In the genomic region with DNA sequence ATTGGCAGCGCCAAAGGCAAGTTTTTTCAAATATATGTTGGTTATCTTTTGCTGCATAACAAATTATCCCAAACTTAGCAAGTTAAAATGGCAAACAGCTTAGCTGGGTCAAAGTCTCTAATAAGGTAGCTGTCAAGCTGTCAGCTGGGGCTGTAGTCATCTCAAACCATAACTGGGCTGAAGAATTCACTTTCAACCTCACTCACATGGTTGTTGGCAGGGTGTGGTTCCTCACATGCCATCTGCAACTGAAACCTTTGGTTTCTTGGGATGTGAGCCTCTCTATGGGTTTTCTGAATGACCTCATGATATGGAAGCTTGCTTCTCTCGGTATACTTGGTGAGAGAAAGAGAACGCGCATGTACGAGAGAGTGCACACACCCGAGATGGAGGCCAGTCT, we compare ENCODE assay signal across 35 cellular contexts.
"Had no signal": no experiment of that assay in that cellular context is flagged by ENCODE, and none has a peak within 500 bp of the region (broad histone marks: within the 10 kb centered on the region; RNA-seq: fewer than 3 reads in every experiment).

No MANE protein-coding gene starts in this region.

- H3K27me3 ChIP-seq: brain microvascular endothelial cell had no signal

- H3K4me3 Mint-ChIP-seq: activated B cell treated with CpG ODN at 0.5 μM for 24 hours; activated CD4-positive, alpha-beta memory T cell treated with anti-CD3 and anti-CD28 coated beads for 36 hours; activated naive CD8-positive, alpha-beta T cell treated with anti-CD3 and anti-CD28 coated beads for 36 hours; activated T-cell treated with anti-CD3 and anti-CD28 coated beads, Interleukin-2, amount 50 U/mL, for 72 hours; activated T-helper 17 cell treated with anti-CD3 and anti-CD28 coated beads, Interleukin-2, amount 50 U/mL, for 72 hours; T-cell; T-helper 17 cell had no signal

- H3K4me2 ChIP-seq: PC-9 had no signal

- H3K27me3 Mint-ChIP-seq: activated B cell treated with CpG ODN at 0.5 μM for 24 hours; activated CD4-positive, alpha-beta memory T cell treated with anti-CD3 and anti-CD28 coated beads for 36 hours; activated naive CD8-positive, alpha-beta T cell treated with anti-CD3 and anti-CD28 coated beads for 36 hours; activated T-helper 17 cell treated with anti-CD3 and anti-CD28 coated beads, Interleukin-2, amount 50 U/mL, for 72 hours; T-cell; T-helper 17 cell had no signal

- H3K4me1 Mint-ChIP-seq: activated B cell treated with CpG ODN at 0.5 μM for 24 hours; activated naive CD8-positive, alpha-beta T cell treated with anti-CD3 and anti-CD28 coated beads for 36 hours; activated T-helper 17 cell treated with anti-CD3 and anti-CD28 coated beads, Interleukin-2, amount 50 U/mL, for 72 hours; T-cell; T-helper 17 cell had no signal

- H3K36me3 Mint-ChIP-seq: activated CD4-positive, alpha-beta memory T cell treated with anti-CD3 and anti-CD28 coated beads for 36 hours; activated naive CD8-positive, alpha-beta T cell treated with anti-CD3 and anti-CD28 coated beads for 36 hours; T-cell had no signal

- ATAC-seq: activated T-cell treated with anti-CD3 and anti-CD28 coated beads, Interleukin-2, amount 50 U/mL, for 72 hours; activated T-helper 17 cell treated with anti-CD3 and anti-CD28 coated beads, Interleukin-2, amount 50 U/mL, for 72 hours; K562; Right ventricle myocardium inferior; SK-N-SH treated with all-trans-retinoic acid at 6 μM for 48 hours; T-cell; T-helper 17 cell had no signal

- H3K27ac ChIP-seq: brain microvascular endothelial cell, PC-9, RWPE1, VCaP had no signal

- H3K36me3 ChIP-seq: brain microvascular endothelial cell had no signal

- H3K4me3 ChIP-seq: K562, PC-9 had no signal

- DNase-seq: activated B cell treated with CpG ODN at 0.5 μM for 24 hours; activated CD4-positive, alpha-beta memory T cell treated with anti-CD3 and anti-CD28 coated beads for 36 hours; activated CD4-positive, alpha-beta T cell treated with anti-CD3 and anti-CD28 coated beads for 4 hours; activated CD4-positive, alpha-beta T cell treated with anti-CD3 and anti-CD28 coated beads, Interleukin-2, amount 50 U/mL, for 1 hour; activated CD4-positive, CD25-positive, alpha-beta regulatory T cell treated with anti-CD3 and anti-CD28 coated beads, Interleukin-2, amount 50 U/mL, for 72 hours; activated CD8-positive, alpha-beta memory T cell treated with anti-CD3 and anti-CD28 coated beads, Interleukin-2, amount 50 U/mL, for 4 hours; activated effector memory CD4-positive, alpha-beta T cell treated with anti-CD3 and anti-CD28 coated beads, Interleukin-2, amount 50 U/mL, for 16 hours; activated naive CD4-positive, alpha-beta T cell; activated naive CD4-positive, alpha-beta T cell treated with anti-CD3 and anti-CD28 coated beads, Interleukin-2, amount 50 U/mL, for 16 hours; activated naive CD8-positive, alpha-beta T cell treated with anti-CD3 and anti-CD28 coated beads for 36 hours; activated T-cell treated with anti-CD3 and anti-CD28 coated beads, Interleukin-2, amount 50 U/mL, for 72 hours; amniotic stem cell; aorta; brain microvascular endothelial cell; central memory CD4-positive, alpha-beta T cell; Karpas-422; NCI-H1105; NCI-H1417 treated with DMSO at 0.1 percent for 48 hours; NCI-H187 treated with DMSO at 0.1 percent for 48 hours; NCI-H2081; NCI-H510A treated with DMSO at 0.1 percent for 48 hours; NCI-H526 treated with DMSO at 0.1 percent for 48 hours; NCI-H82; NK-92 treated with Interleukin-12 subunit alpha and Interleukin-12 subunit beta, amount 100 ng/mL, for 24 hours; PC-9; SIG-M5; T-cell; T-helper 17 cell; T-helper 9 cell had no signal

- H2AFZ ChIP-seq: PC-9 had no signal

- H3K27ac Mint-ChIP-seq: activated B cell treated with CpG ODN at 0.5 μM for 24 hours; activated CD4-positive, alpha-beta memory T cell treated with anti-CD3 and anti-CD28 coated beads for 36 hours; activated naive CD8-positive, alpha-beta T cell treated with anti-CD3 and anti-CD28 coated beads for 36 hours; activated T-cell treated with anti-CD3 and anti-CD28 coated beads, Interleukin-2, amount 50 U/mL, for 72 hours; activated T-helper 17 cell treated with anti-CD3 and anti-CD28 coated beads, Interleukin-2, amount 50 U/mL, for 72 hours; T-cell; T-helper 17 cell had no signal
